8 cellular contexts compared by ENCODE assay signal in the genomic region with DNA sequence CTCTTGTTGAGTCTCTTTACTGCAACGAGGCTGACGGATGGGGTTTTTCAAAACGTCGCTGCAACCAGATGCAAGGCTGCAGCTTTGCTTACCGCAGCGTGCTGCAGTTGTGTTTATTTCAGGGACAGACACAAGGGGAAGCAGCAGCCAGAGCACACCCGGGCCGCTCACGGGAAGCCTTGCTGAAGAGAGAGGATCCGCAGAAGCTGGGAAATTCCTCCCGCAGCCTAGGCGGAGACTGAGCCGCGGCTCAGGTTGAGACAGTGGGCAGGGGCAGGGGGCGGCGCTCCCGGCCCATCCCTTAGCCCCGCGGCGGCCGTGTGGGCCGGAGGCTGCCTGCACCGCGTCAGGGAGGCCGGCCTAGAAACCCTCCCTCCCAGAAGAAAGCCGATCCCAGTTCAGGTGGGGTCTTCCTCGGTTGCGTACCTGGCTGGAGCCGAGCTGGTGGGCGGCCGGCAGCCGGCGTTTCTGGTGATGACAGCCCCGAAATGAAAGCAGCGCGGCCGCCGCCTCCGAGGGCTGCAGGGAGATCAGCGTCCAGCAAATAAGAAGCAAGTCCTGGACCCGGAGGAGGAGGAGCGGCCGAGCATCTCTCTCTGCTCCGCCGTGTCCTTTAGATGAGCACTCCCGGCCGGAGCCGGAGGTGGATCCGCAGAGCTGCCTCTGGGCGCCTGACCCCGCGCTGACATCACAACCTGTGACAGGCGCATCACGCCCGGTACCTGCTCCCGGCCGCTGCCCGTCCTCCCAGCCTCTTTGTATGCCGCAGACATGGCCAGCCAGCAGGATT. TPM values are rescaled to one million over a fixed set of nuclear protein-coding genes. Genes with fewer than 3 reads are reported as not detected.
DNase-seq lines count a peak whose midpoint lies in the region; ATAC-seq and TF ChIP-seq lines count a peak whose summit lies in the region.

A gene (plus strand): TSS at position 750 of the 790 bp plus-strand sequence. CDS start 22 bp downstream, at position 772.

- 1% methylated on average over 49 to 55 of the region's 59 CpGs for WGBS in mesodermal cell (ENCODE audit: insufficient coverage in 2 of 2), 2 experiments

- H3K4me3 ChIP-seq in mesodermal cell (ENCODE audit: extremely low read depth, insufficient read depth, low read length, poor library complexity, severe bottlenecking), result peak within 1 kb of the TSS; percentile 54

- DNase-seq in AG20443 (ENCODE audit: low spot score) (peak; percentile 77), NCI-H748 treated with DMSO at 0.1 percent for 48 hours (lab: John Stamatoyannopoulos, UW) (peak; percentile 93)
- peak; percentile 80 for DNase-seq in activated CD8-positive, alpha-beta memory T cell treated with anti-CD3 and anti-CD28 coated beads, Interleukin-2, amount 50 U/mL, for 48 hours
- peak; percentile 27 to 28 for DNase-seq in stimulated activated CD8-positive, alpha-beta memory T cell treated with anti-CD3 and anti-CD28 coated beads, Interleukin-2, amount 100 ng/mL, for 48 hours (ENCODE audit: low read depth in 2 of 2)

- peaks cover 3% of the 10 kb centered on the region for H3K4me1 ChIP-seq in mesodermal cell (ENCODE audit: control insufficient read depth, insufficient read depth, low read length, poor library complexity, severe bottlenecking)

- peak; percentile 73 for ATAC-seq in HG03159 (IDR thresholded peaks at IDR 0.05; ENCODE audit: unreplicated experiment)

- peak within 1 kb of the TSS; percentile 23 for H3K27ac ChIP-seq in mesodermal cell (ENCODE audit: low read depth, low read length, severe bottlenecking)

- no peaks in the 10 kb centered on the region for H3K9me3 ChIP-seq in mesodermal cell (ENCODE audit: control insufficient read depth, low read length)

- no peaks in the 10 kb centered on the region for H3K36me3 ChIP-seq in mesodermal cell (ENCODE audit: control insufficient read depth, insufficient read depth, low read length)

- in situ Hi-C loops in GM18951 (cut with MboI; ENCODE audit: low sequenced_read_pairs, unreplicated experiment) (no loop called here), endometrial microvascular endothelial cells (cut with HindIII; ENCODE audit: inconsistent ontology term, low pct_unique_long_range_greater_than_20kb, low sequenced_read_pairs) (no loop called here)

- TF ChIP-seq POLR2A in GM18951 (IDR thresholded peaks at IDR 0.05; ENCODE audit: extremely low read depth, insufficient read depth, insufficient read length), result peak; percentile 49

RNA-seq across cellular contexts. Expression of the gene that starts here (rescaled TPM):
- total RNA-seq in endometrial microvascular endothelial cells (ENCODE audit: inconsistent ontology term), result 43.5 TPM
- polyA plus RNA-seq in mesodermal cell (2013, experiment 1 of 2), result 0.85 TPM
- polyA plus RNA-seq in mesodermal cell (2013, experiment 2 of 2), result 1.4 TPM

Comparison
In these comparisons a context has a peak if more than half of its experiments do, and no peak if none do; other contexts are left out.
1. Peak in every context shown above with its lines: DNase-seq, ATAC-seq, H3K4me3 ChIP-seq and H3K27ac ChIP-seq.
2. DNase-seq: peak in every context shown above with its lines; median percentile 93 in NCI-H748 treated with DMSO at 0.1 percent for 48 hours; 80 in activated CD8-positive, alpha-beta memory T cell treated with anti-CD3 and anti-CD28 coated beads, Interleukin-2, amount 50 U/mL, for 48 hours; 77 in AG20443; 28 in stimulated activated CD8-positive, alpha-beta memory T cell treated with anti-CD3 and anti-CD28 coated beads, Interleukin-2, amount 100 ng/mL, for 48 hours.